18 cellular contexts compared by ENCODE assay signal in genomic region chr11:116257092-116257491, GRCh38.
A peak's percentile ranks its signal among the peaks of the same experiment; 100 is the strongest.
DNase-seq lines count a peak whose midpoint lies in the region; ATAC-seq, FAIRE-seq and TF ChIP-seq lines count a peak whose summit lies in the region.
"Had no signal": no experiment of that assay in that cellular context is flagged by ENCODE, and none has a peak within 500 bp of the region (broad histone marks: within the 10 kb centered on the region; RNA-seq: fewer than 3 reads in every experiment).

No MANE protein-coding gene starts in this region.

- no peak for TF ChIP-seq RAD21 in GM12878 (IDR thresholded peaks at IDR 0.05; ENCODE audit: insufficient read depth, low read depth, low read length)

- ATAC-seq in GM18861 (IDR thresholded peaks at IDR 0.05; ENCODE audit: unreplicated experiment), result peak; percentile 48
- peak; percentile 64 for ATAC-seq in GM12878
- no peak for ATAC-seq in HG02588 (IDR thresholded peaks at IDR 0.05; ENCODE audit: unreplicated experiment)
- ATAC-seq in GM21786 (IDR thresholded peaks at IDR 0.05; ENCODE audit: unreplicated experiment), result no peak
- ATAC-seq in GM19035 (IDR thresholded peaks at IDR 0.05; ENCODE audit: unreplicated experiment), result no peak
- ATAC-seq: activated CD8-positive, alpha-beta T cell treated with anti-CD3 and anti-CD28 coated beads for 36 hours; Panc1; sciatic nerve had no signal

- POLR2A ChIA-PET in GM12878 (lab: Charles Lee), result no interaction called here

- H3K9me3 ChIP-seq in GM12878 (replicated peaks; ENCODE audit: control insufficient read depth, insufficient read depth, low read length), result no peaks in the 10 kb centered on the region; the same call in 2 of the 3 replicates

- in situ Hi-C loops in GM12878 (cut with MboI), result no loop called here

- no peak overlapping the region for H3K18ac ChIP-seq in mesendoderm (ENCODE audit: low read length)

- H3K4me3 ChIP-seq in GM12878, result no peak overlapping the region
- H3K4me3 ChIP-seq in mesendoderm (ENCODE audit: low read length), result no peak overlapping the region
- H3K4me3 ChIP-seq: dorsolateral prefrontal cortex had no signal

- H3K4me2 ChIP-seq in GM12878 (ENCODE audit: control insufficient read depth, insufficient read depth) (no peak overlapping the region), mesendoderm (ENCODE audit: low read length) (no peak overlapping the region)
- H3K4me2 ChIP-seq: KMS-11 had no signal

- no peak overlapping the region for H2BK15ac ChIP-seq in mesendoderm (replicated peaks; ENCODE audit: low read depth)

- no peak overlapping the region for H2BK120ac ChIP-seq in mesendoderm (ENCODE audit: low read depth, low read length)

- no peak for TF ChIP-seq CTCF in GM12878 (IDR thresholded peaks at IDR 0.05 in 2 of 3, conservative IDR thresholded peaks at IDR 0.05 in 1 of 3; ENCODE audit: control insufficient read depth in 2 of 3, extremely low read depth in 1 of 3, insufficient read depth in 1 of 3, low read depth in 3 of 3, low read length in 3 of 3)

- H3K36me3 ChIP-seq in GM12878 (ENCODE audit: control insufficient read depth in 2 of 2, insufficient read depth in 2 of 2, low read length in 1 of 2) (no peaks in the 10 kb centered on the region), mesendoderm (ENCODE audit: control insufficient read depth, insufficient read depth, low read length) (no peaks in the 10 kb centered on the region)

- no peak for TF ChIP-seq POLR2A in GM12878 (IDR thresholded peaks at IDR 0.05; ENCODE audit: low read depth, low read length)

- no peaks in the 10 kb centered on the region for H3K79me2 ChIP-seq in GM12878 (ENCODE audit: control insufficient read depth, insufficient read depth, low read length)
- no peaks in the 10 kb centered on the region for H3K79me2 ChIP-seq in mesendoderm (ENCODE audit: control insufficient read depth, insufficient read depth, low read length)

- H4K5ac ChIP-seq in mesendoderm (ENCODE audit: low read length), result no peak overlapping the region

- H2AK5ac ChIP-seq in mesendoderm (ENCODE audit: low read length), result no peak overlapping the region

- H3K9ac ChIP-seq in GM12878 (ENCODE audit: control insufficient read depth, insufficient read depth, low read length) (no peak overlapping the region), mesendoderm (ENCODE audit: low read length) (no peak overlapping the region)
- H3K9ac ChIP-seq: KMS-11 had no signal

- FAIRE-seq in GM12878 (lab: Jason Lieb, UNC), result no peak
- FAIRE-seq: GM19239, islet of Langerhans had no signal

- SMC1A ChIA-PET in GM12878 (lab: Charles Lee; ENCODE audit: uncharacterized antibody, unreplicated experiment), result interaction anchor here (1.0 kb wide), 1 partner anchor 922 kb away, joined by 4 read pairs; no protein-coding TSS in a partner anchor

- H2BK5ac ChIP-seq in mesendoderm (ENCODE audit: low read length), result no peak overlapping the region

- RAD21 ChIA-PET in GM12878 (lab: Charles Lee; ENCODE audit: unreplicated experiment), result no interaction called here

- TF ChIP-seq EP300 in GM12878 (IDR thresholded peaks at IDR 0.05; ENCODE audit: borderline replicate concordance in 1 of 2, control insufficient read depth in 1 of 2, low read depth in 2 of 2, low read length in 2 of 2), result no peak

- no peak overlapping the region for H3K4ac ChIP-seq in mesendoderm (ENCODE audit: low read depth, low read length)

- BruUV-seq in GM12878 (replicated peaks; lab: Mats Ljungman, UMichigan), result no TSS peak

- H3K56ac ChIP-seq in mesendoderm (ENCODE audit: low read length), result no peak overlapping the region

- no peak overlapping the region; the same call in 1 of the 2 replicates for H2AFZ ChIP-seq in GM12878 (ENCODE audit: control insufficient read depth, low read depth, low read length)

- WGBS in GM12878 (ENCODE audit: insufficient coverage, insufficient replicate concordance, low lambda C conversion rate, missing lambda C conversion rate), result 0% methylated on average over 1 of the region's 1 CpG
- no CpG with 5 or more reads among the region's 1 CpG for WGBS in mesendoderm (ENCODE audit: extremely low coverage, insufficient coverage, low lambda C conversion rate)

- H4K20me1 ChIP-seq in GM12878 (ENCODE audit: control insufficient read depth, insufficient read depth), result no peaks in the 10 kb centered on the region

- H3K4me1 ChIP-seq in GM12878 (ENCODE audit: control insufficient read depth, insufficient read depth, low read length) (no peaks in the 10 kb centered on the region), mesendoderm (ENCODE audit: control insufficient read depth, low read depth, low read length) (no peaks in the 10 kb centered on the region)

- no peaks in the 10 kb centered on the region for H3K79me1 ChIP-seq in mesendoderm (ENCODE audit: low read length)

- DNase-seq in MV-4-11 (lab: John Stamatoyannopoulos, UW) (peak; percentile 32), GM12878 (ENCODE audit: low read depth, low spot score) (no peak), mesendoderm (peak; percentile 46), GF-D8 (lab: John Stamatoyannopoulos, UW) (no peak)
- DNase-seq: activated CD8-positive, alpha-beta T cell treated with anti-CD3 and anti-CD28 coated beads for 36 hours; dorsolateral prefrontal cortex; glutamatergic neuron; NCI-H1694 had no signal

- no peak overlapping the region for H4K8ac ChIP-seq in mesendoderm (ENCODE audit: low read depth, low read length)

- H3K27me3 ChIP-seq in GM12878 (replicated peaks in 1 of 2; ENCODE audit: control insufficient read depth in 2 of 2, insufficient read depth in 2 of 2, low read length in 1 of 2) (peaks cover 4 to 9% of the 10 kb centered on the region in 2 experiments; a peak in 3 of 4 replicates), mesendoderm (ENCODE audit: insufficient read depth, low read length, poor library complexity) (no peaks in the 10 kb centered on the region)

- intact Hi-C loops in GM12878 (cut with micrococcal nuclease; ENCODE audit: unreplicated experiment), result no loop called here

- CTCF ChIA-PET in GM12878 (lab: Yijun Ruan, JAX), result no interaction called here

- H3K27ac ChIP-seq in GM12878 (ENCODE audit: control insufficient read depth, insufficient read depth) (no peak overlapping the region), mesendoderm (ENCODE audit: low read depth, low read length) (no peak overlapping the region)
- H3K27ac ChIP-seq: dorsolateral prefrontal cortex, KMS-11, VCaP had no signal

- H3K23ac ChIP-seq in mesendoderm (ENCODE audit: low read length), result no peak overlapping the region

TF ChIP-seq in GM12878, 131 proteins besides CTCF, POLR2A, EP300 and RAD21:
- TF ChIP-seq SIX5 (IDR thresholded peaks at IDR 0.05; ENCODE audit: low read depth, low read length, severe bottlenecking) (peak; percentile 58), HCFC1 (IDR thresholded peaks at IDR 0.05; ENCODE audit: low read length) (peak; percentile 57), CHD2 (IDR thresholded peaks at IDR 0.05; ENCODE audit: borderline replicate concordance, low read depth, low read length) (no peak), RAD51 (IDR thresholded peaks at IDR 0.05) (peak; percentile 12; the same call in 1 of the 2 replicates), USF1 (IDR thresholded peaks at IDR 0.05; ENCODE audit: borderline replicate concordance, extremely low read length, insufficient read depth, low read depth, low read length) (peak; percentile 64)

Comparison
In these comparisons a context has a peak if more than half of its experiments do, and no peak if none do; other contexts are left out.
1. ATAC-seq: peak in GM18861 (single experiment) and GM12878 (single experiment); none in HG02588 (single experiment), GM21786 (single experiment) and GM19035 (single experiment).
2. DNase-seq: peak in MV-4-11 (single experiment) and mesendoderm (single experiment); none in GM12878 (single experiment) and GF-D8 (single experiment).